8 cellular contexts compared by ENCODE assay signal in genomic region chr16:2919511-2920255, GRCh38. TPM values are rescaled to one million over a fixed set of nuclear protein-coding genes. Genes with fewer than 3 reads are reported as not detected.
A peak's percentile ranks its signal among the peaks of the same experiment; 100 is the strongest.
DNase-seq lines count a peak whose midpoint lies in the region; ATAC-seq, FAIRE-seq and TF ChIP-seq lines count a peak whose summit lies in the region.

No MANE protein-coding gene starts in this region.

- no peaks in the 10 kb centered on the region for H3K27me3 ChIP-seq in CD4-positive, CD25-positive, alpha-beta regulatory T cell (ENCODE audit: control insufficient read depth, insufficient read depth, low read length)

- H3K9me3 Mint-ChIP-seq in CD4-positive, CD25-positive, alpha-beta regulatory T cell = no peaks in the 10 kb centered on the region
- H3K9me3 Mint-ChIP-seq in HFFc6 = no peaks in the 10 kb centered on the region
- no peaks in the 10 kb centered on the region for H3K9me3 Mint-ChIP-seq in activated T-helper 2 cell treated with anti-CD3 and anti-CD28 coated beads, Interferon-gamma antibody, Interleukin-2, Interleukin-4, amounts not matched to agents 10 μg/mL and 5 μg/mL and 100 μg/mL, durations not matched to agents 14 hours and 24 hours and 36 hours

- peak overlapping the region in 1 of 3 donors; percentile 50 for H3K27ac Mint-ChIP-seq in CD4-positive, CD25-positive, alpha-beta regulatory T cell
- peak overlapping the region; percentile 76 for H3K27ac Mint-ChIP-seq in HFFc6
- peak overlapping the region; percentile 35 for H3K27ac Mint-ChIP-seq in activated T-helper 2 cell treated with anti-CD3 and anti-CD28 coated beads, Interferon-gamma antibody, Interleukin-2, Interleukin-4, amounts not matched to agents 10 μg/mL and 5 μg/mL and 100 μg/mL, durations not matched to agents 14 hours and 24 hours and 36 hours

- H3K27ac ChIP-seq in CD4-positive, CD25-positive, alpha-beta regulatory T cell (ENCODE audit: insufficient read depth, low read length, poor library complexity, severe bottlenecking) = peak overlapping the region; percentile 1

- intact Hi-C loops in activated T-helper 2 cell treated with anti-CD3 and anti-CD28 coated beads, Interferon-gamma antibody, Interleukin-2, Interleukin-4, amounts not matched to agents 10 μg/mL and 5 μg/mL and 100 μg/mL, durations not matched to agents 14 hours and 24 hours and 36 hours (cut with micrococcal nuclease) = no loop called here

- no peaks in the 10 kb centered on the region for H3K27me3 Mint-ChIP-seq in CD4-positive, CD25-positive, alpha-beta regulatory T cell
- peaks cover 1% of the 10 kb centered on the region; the same call in 1 of the 2 replicates for H3K27me3 Mint-ChIP-seq in HFFc6 (ENCODE audit: insufficient read depth)
- H3K27me3 Mint-ChIP-seq in activated T-helper 2 cell treated with anti-CD3 and anti-CD28 coated beads, Interferon-gamma antibody, Interleukin-2, Interleukin-4, amounts not matched to agents 10 μg/mL and 5 μg/mL and 100 μg/mL, durations not matched to agents 14 hours and 24 hours and 36 hours (ENCODE audit: low read depth) = no peaks in the 10 kb centered on the region

- peaks cover 8% of the 10 kb centered on the region for H3K36me3 ChIP-seq in CD4-positive, CD25-positive, alpha-beta regulatory T cell (ENCODE audit: control insufficient read depth, insufficient read depth, low read length)

- H3K4me3 ChIP-seq in CD4-positive, CD25-positive, alpha-beta regulatory T cell (ENCODE audit: low read depth, low read length) = no peak overlapping the region
- H3K4me3 ChIP-seq in fibroblast of the aortic adventitia (ENCODE audit: low read depth, low read length) = no peak overlapping the region

- FAIRE-seq in urothelium cell line (lab: Jason Lieb, UNC) = no peak

- peaks cover 5 to 12% (median 8%) of the 10 kb centered on the region in 4 donors for H3K4me1 Mint-ChIP-seq in CD4-positive, CD25-positive, alpha-beta regulatory T cell
- H3K4me1 Mint-ChIP-seq in HFFc6 (ENCODE audit: low read depth) = peaks cover 22% of the 10 kb centered on the region
- peaks cover 6% of the 10 kb centered on the region for H3K4me1 Mint-ChIP-seq in activated T-helper 2 cell treated with anti-CD3 and anti-CD28 coated beads, Interferon-gamma antibody, Interleukin-2, Interleukin-4, amounts not matched to agents 10 μg/mL and 5 μg/mL and 100 μg/mL, durations not matched to agents 14 hours and 24 hours and 36 hours (ENCODE audit: low read depth)

- peak in 1 of 2 donors; percentile 68 for ATAC-seq in CD4-positive, CD25-positive, alpha-beta regulatory T cell (ENCODE audit: low read depth in 2 of 2)
- peak; percentile 65 for ATAC-seq in omental fat pad (ENCODE audit: low FRiP score)

- no peaks in the 10 kb centered on the region for H3K9me3 ChIP-seq in CD4-positive, CD25-positive, alpha-beta regulatory T cell (ENCODE audit: control insufficient read depth in 2 of 2, low read length in 2 of 2)

- H3K4me1 ChIP-seq in CD4-positive, CD25-positive, alpha-beta regulatory T cell (ENCODE audit: control insufficient read depth, insufficient read depth, low read length, poor library complexity, severe bottlenecking) = peaks cover 4% of the 10 kb centered on the region

- peak; percentile 53 to 77 (median 62) for DNase-seq in CD4-positive, CD25-positive, alpha-beta regulatory T cell
- DNase-seq in HFFc6 (peak; percentile 49), RPMI7951 (ENCODE audit: low read depth) (peak; percentile 60), fibroblast of the aortic adventitia (ENCODE audit: low read depth) (peak; percentile 90), omental fat pad (ENCODE audit: low spot score) (no peak), urothelium cell line (ENCODE audit: low spot score) (peak; percentile 64)
- DNase-seq in activated T-helper 2 cell treated with anti-CD3 and anti-CD28 coated beads, Interferon-gamma antibody, Interleukin-2, Interleukin-4, amounts not matched to agents 10 μg/mL and 5 μg/mL and 100 μg/mL, durations not matched to agents 14 hours and 24 hours and 36 hours (ENCODE audit: low spot score) = peak; percentile 42
- DNase-seq in NK-92 treated with Interleukin-12 subunit alpha and Interleukin-12 subunit beta, amount 100 ng/mL, for 24 hours (lab: John Stamatoyannopoulos, UW) = no peak

- TF ChIP-seq CTCF in HFFc6 (IDR thresholded peaks at IDR 0.05) = peak; percentile 97
- peak; percentile 86 for TF ChIP-seq CTCF in fibroblast of the aortic adventitia (IDR thresholded peaks at IDR 0.05; ENCODE audit: insufficient read depth, low read length)
- TF ChIP-seq CTCF in omental fat pad (IDR thresholded peaks at IDR 0.05) = peak in 2 of 3 donors; percentile 54 to 88

- peak overlapping the region in 1 of 4 donors; percentile 67 for H3K4me3 Mint-ChIP-seq in CD4-positive, CD25-positive, alpha-beta regulatory T cell
- no peak overlapping the region for H3K4me3 Mint-ChIP-seq in HFFc6
- H3K4me3 Mint-ChIP-seq in activated T-helper 2 cell treated with anti-CD3 and anti-CD28 coated beads, Interferon-gamma antibody, Interleukin-2, Interleukin-4, amounts not matched to agents 10 μg/mL and 5 μg/mL and 100 μg/mL, durations not matched to agents 14 hours and 24 hours and 36 hours (ENCODE audit: low read depth) = no peak overlapping the region

- peaks cover 17% of the 10 kb centered on the region for H3K36me3 Mint-ChIP-seq in CD4-positive, CD25-positive, alpha-beta regulatory T cell
- peaks cover 7% of the 10 kb centered on the region for H3K36me3 Mint-ChIP-seq in HFFc6 (ENCODE audit: low read depth)
- H3K36me3 Mint-ChIP-seq in activated T-helper 2 cell treated with anti-CD3 and anti-CD28 coated beads, Interferon-gamma antibody, Interleukin-2, Interleukin-4, amounts not matched to agents 10 μg/mL and 5 μg/mL and 100 μg/mL, durations not matched to agents 14 hours and 24 hours and 36 hours (ENCODE audit: low read depth) = peaks cover 29% of the 10 kb centered on the region

RNA-seq across cellular contexts. Expression of gene FLYWCH1, which starts 8.0 kb away (rescaled TPM):
- total RNA-seq in CD4-positive, CD25-positive, alpha-beta regulatory T cell = 74.8 TPM
- polyA plus RNA-seq in CD4-positive, CD25-positive, alpha-beta regulatory T cell = 10 to 100 TPM in 3 of 4 donors, 1 to 10 TPM in 1; 6.6 to 13.7 (median 12.7) TPM
- total RNA-seq in HFFc6 (2021; fragmentation: NEBNext Ultra II Directional; extraction: Animal tissue kit (Norgen Biotek cat#: 25700)) = 10 to 100 TPM; 30.3 to 34.9 (median 33.7) TPM
- total RNA-seq in RPMI7951 (2014; rRNA removed; shearing (Covaris generic)) = 7.9 and 13.5 TPM in 2 replicates
- 65.4 and 67.4 TPM in 2 replicates for total RNA-seq in activated T-helper 2 cell treated with anti-CD3 and anti-CD28 coated beads, Interferon-gamma antibody, Interleukin-2, Interleukin-4, amounts not matched to agents 10 μg/mL and 5 μg/mL and 100 μg/mL, durations not matched to agents 14 hours and 24 hours and 36 hours
- 31.3 and 37.4 TPM in 2 replicates for total RNA-seq in fibroblast of the aortic adventitia (ENCODE audit: low replicate concordance)
- 10 to 100 TPM; 14.8 to 45.6 (median 26.6) TPM for total RNA-seq in omental fat pad

RNA-seq across cellular contexts. Expression of gene FLYWCH2, which starts 36.7 kb away (rescaled TPM):
- 12.8 TPM for total RNA-seq in CD4-positive, CD25-positive, alpha-beta regulatory T cell
- 10 to 100 TPM; 14.8 to 27.1 (median 18.3) TPM for polyA plus RNA-seq in CD4-positive, CD25-positive, alpha-beta regulatory T cell
- 10 to 100 TPM; 24.5 to 29.3 (median 26.1) TPM for total RNA-seq in HFFc6 (2021; fragmentation: NEBNext Ultra II Directional; extraction: Animal tissue kit (Norgen Biotek cat#: 25700))
- total RNA-seq in RPMI7951 (2014; rRNA removed; shearing (Covaris generic)) = 70.4 and 91.8 TPM in 2 replicates
- total RNA-seq in activated T-helper 2 cell treated with anti-CD3 and anti-CD28 coated beads, Interferon-gamma antibody, Interleukin-2, Interleukin-4, amounts not matched to agents 10 μg/mL and 5 μg/mL and 100 μg/mL, durations not matched to agents 14 hours and 24 hours and 36 hours = 21.0 and 23.6 TPM in 2 replicates
- total RNA-seq in fibroblast of the aortic adventitia (ENCODE audit: low replicate concordance) (48.9 and 56.4 TPM in 2 replicates), omental fat pad (10 to 100 TPM; 22.1 to 78.7 (median 37.3) TPM)

RNA-seq across cellular contexts. Expression of gene KREMEN2, which starts 44.4 kb away (rescaled TPM):
- total RNA-seq in CD4-positive, CD25-positive, alpha-beta regulatory T cell = not detected
- polyA plus RNA-seq in CD4-positive, CD25-positive, alpha-beta regulatory T cell = not detected
- not detected for total RNA-seq in HFFc6 (2021; fragmentation: NEBNext Ultra II Directional; extraction: Animal tissue kit (Norgen Biotek cat#: 25700))
- 0.24 and 0.49 TPM in 2 replicates for total RNA-seq in RPMI7951 (2014; rRNA removed; shearing (Covaris generic))
- 0.09 TPM in 1 of 2 replicates, not detected in the other for total RNA-seq in activated T-helper 2 cell treated with anti-CD3 and anti-CD28 coated beads, Interferon-gamma antibody, Interleukin-2, Interleukin-4, amounts not matched to agents 10 μg/mL and 5 μg/mL and 100 μg/mL, durations not matched to agents 14 hours and 24 hours and 36 hours
- total RNA-seq in fibroblast of the aortic adventitia (ENCODE audit: low replicate concordance) (not detected in 2 replicates), omental fat pad (not detected)

RNA-seq across cellular contexts. Expression of gene PAQR4, which starts 49.5 kb away (rescaled TPM):
- 5.6 TPM for total RNA-seq in CD4-positive, CD25-positive, alpha-beta regulatory T cell
- polyA plus RNA-seq in CD4-positive, CD25-positive, alpha-beta regulatory T cell = 1 to 10 TPM; 2.2 to 8.0 (median 4.4) TPM
- 10 to 100 TPM in 5 of 6 experiments, 1 to 10 TPM in 1; 5.7 to 16.5 (median 13.7) TPM for total RNA-seq in HFFc6 (2021; fragmentation: NEBNext Ultra II Directional; extraction: Animal tissue kit (Norgen Biotek cat#: 25700))
- total RNA-seq in RPMI7951 (2014; rRNA removed; shearing (Covaris generic)) = 9.5 and 11.4 TPM in 2 replicates
- total RNA-seq in activated T-helper 2 cell treated with anti-CD3 and anti-CD28 coated beads, Interferon-gamma antibody, Interleukin-2, Interleukin-4, amounts not matched to agents 10 μg/mL and 5 μg/mL and 100 μg/mL, durations not matched to agents 14 hours and 24 hours and 36 hours = 46.9 and 49.9 TPM in 2 replicates
- 0.16 and 13.8 TPM in 2 replicates for total RNA-seq in fibroblast of the aortic adventitia (ENCODE audit: low replicate concordance)
- total RNA-seq in omental fat pad = 1 to 10 TPM; 1.9 to 6.8 (median 3.5) TPM

Comparison
In these comparisons a context has a peak if more than half of its experiments do, and no peak if none do; other contexts are left out.
1. DNase-seq: peak in CD4-positive, CD25-positive, alpha-beta regulatory T cell (3 of 3), HFFc6 (single experiment), RPMI7951 (single experiment), activated T-helper 2 cell treated with anti-CD3 and anti-CD28 coated beads, Interferon-gamma antibody, Interleukin-2, Interleukin-4, amounts not matched to agents 10 μg/mL and 5 μg/mL and 100 μg/mL, durations not matched to agents 14 hours and 24 hours and 36 hours (single experiment), fibroblast of the aortic adventitia (single experiment) and urothelium cell line (single experiment); none in omental fat pad (single experiment) and NK-92 treated with Interleukin-12 subunit alpha and Interleukin-12 subunit beta, amount 100 ng/mL, for 24 hours (single experiment).
2. Peak in every context shown above with its lines, with median percentiles within 50 percentile points of each other: CTCF ChIP-seq.